Comparison of ENCODE assay signal across 8 cellular contexts in genomic region chr9:128903079-128903461, GRCh38. TPM values are rescaled to one million over a fixed set of nuclear protein-coding genes. Genes with fewer than 3 reads are reported as not detected.
DNase-seq lines count a peak whose midpoint lies in the region; ATAC-seq and TF ChIP-seq lines count a peak whose summit lies in the region.

No MANE protein-coding gene starts in this region.

- no peak for DNase-seq in PC-3
- DNase-seq in coronary artery (ENCODE audit: low spot score), result no peak
- DNase-seq in gastrocnemius medialis, result no peak
- no peak for DNase-seq in DMS79 (lab: John Stamatoyannopoulos, UW)
- no peak for DNase-seq in glomerular visceral epithelial cell (ENCODE audit: extremely low spot score)

- H3K9ac ChIP-seq in BLaER1 treated with 17β-estradiol and CSF1 and Interleukin-3, amounts not matched to agents 10 nM and 100 nM, result peak overlapping the region in 9 of 11 experiments; percentile 55 to 73 (median 59); a peak in 16 of 22 replicates
- no peak overlapping the region for H3K9ac ChIP-seq in PC-3 (ENCODE audit: low read length)

- no peak overlapping the region for H3K4me3 ChIP-seq in BLaER1 treated with 17β-estradiol and CSF1 and Interleukin-3, amounts not matched to agents 10 nM and 100 nM
- H3K4me3 ChIP-seq in PC-3 (ENCODE audit: low read length) (no peak overlapping the region), coronary artery (no peak overlapping the region), gastrocnemius medialis (no peak overlapping the region)

- peaks cover 0 to 67% (median 29%) of the 10 kb centered on the region in 11 experiments; a peak in 14 of 22 replicates for H4K20me1 ChIP-seq in BLaER1 treated with 17β-estradiol and CSF1 and Interleukin-3, amounts not matched to agents 10 nM and 100 nM
- H4K20me1 ChIP-seq in PC-3 (ENCODE audit: low read length), result no peaks in the 10 kb centered on the region

- BruUV-seq in PC-3 (replicated peaks; lab: Mats Ljungman, UMichigan), result no TSS peak

- H3K27ac ChIP-seq in BLaER1 treated with 17β-estradiol and CSF1 and Interleukin-3, amounts not matched to agents 10 nM and 100 nM, result peak overlapping the region in 9 of 11 experiments; percentile 42 to 85 (median 71); a peak in 18 of 22 replicates
- H3K27ac ChIP-seq in PC-3 (ENCODE audit: low read length) (peak overlapping the region; percentile 69), coronary artery (peak overlapping the region; percentile 38 to 79), gastrocnemius medialis (peak overlapping the region; percentile 55 to 68 (median 62))

- peak overlapping the region in 9 of 11 experiments; percentile 72 to 90 (median 85); a peak in 18 of 22 replicates for H3K4me2 ChIP-seq in BLaER1 treated with 17β-estradiol and CSF1 and Interleukin-3, amounts not matched to agents 10 nM and 100 nM
- H3K4me2 ChIP-seq in PC-3 (ENCODE audit: low read length), result no peak overlapping the region

- ATAC-seq in PC-3 (no peak), gastrocnemius medialis (no peak), HG02981 (IDR thresholded peaks at IDR 0.05; ENCODE audit: unreplicated experiment) (no peak), HG02852 (IDR thresholded peaks at IDR 0.05; ENCODE audit: unreplicated experiment) (no peak)

- H3K27me3 ChIP-seq in BLaER1 treated with 17β-estradiol and CSF1 and Interleukin-3, amounts not matched to agents 10 nM and 100 nM, result no peaks in the 10 kb centered on the region
- no peaks in the 10 kb centered on the region for H3K27me3 ChIP-seq in PC-3 (ENCODE audit: low read length)
- no peaks in the 10 kb centered on the region for H3K27me3 ChIP-seq in gastrocnemius medialis

- CTCF ChIA-PET in PC-3 (lab: Charles Lee), result no interaction called here

- peaks cover 37 to 59% (median 56%) of the 10 kb centered on the region in 10 experiments for H3K4me1 ChIP-seq in BLaER1 treated with 17β-estradiol and CSF1 and Interleukin-3, amounts not matched to agents 10 nM and 100 nM
- peaks cover 34% of the 10 kb centered on the region for H3K4me1 ChIP-seq in PC-3 (ENCODE audit: insufficient read depth, low read length)
- H3K4me1 ChIP-seq in gastrocnemius medialis, result peaks cover 4 to 13% of the 10 kb centered on the region in 2 donors

- TF ChIP-seq CTCF in PC-3 (conservative IDR thresholded peaks at IDR 0.05; ENCODE audit: low read depth, low read length) (no peak), coronary artery (IDR thresholded peaks at IDR 0.05) (no peak), gastrocnemius medialis (IDR thresholded peaks at IDR 0.05 in 4 of 5, conservative IDR thresholded peaks at IDR 0.05 in 1 of 5) (no peak)

- peaks cover 24% of the 10 kb centered on the region; the same call in 1 of the 2 replicates for H3K79me2 ChIP-seq in PC-3 (ENCODE audit: low read length)

- no peaks in the 10 kb centered on the region for H3K9me3 ChIP-seq in BLaER1 treated with 17β-estradiol and CSF1 and Interleukin-3, amounts not matched to agents 10 nM and 100 nM (replicated peaks in 1 of 11)
- H3K9me3 ChIP-seq in PC-3 (ENCODE audit: low read length) (no peaks in the 10 kb centered on the region), gastrocnemius medialis (no peaks in the 10 kb centered on the region)

- intact Hi-C loops in PC-3 (cut with micrococcal nuclease), result no loop called here
- intact Hi-C loops in gastrocnemius medialis (cut with DNase I; ENCODE audit: low total_unique reads), result no loop called here

- H3K9me2 ChIP-seq in PC-3 (replicated peaks; ENCODE audit: low read length), result no peaks in the 10 kb centered on the region

- H3F3A ChIP-seq in PC-3 (ENCODE audit: low read length, unreplicated experiment), result no peaks in the 10 kb centered on the region

- no peak overlapping the region for H2AFZ ChIP-seq in PC-3 (ENCODE audit: low read length)

- POLR2A ChIA-PET in PC-3 (lab: Charles Lee; ENCODE audit: unreplicated experiment), result no interaction called here

- in situ Hi-C loops in gastrocnemius medialis (cut with MboI; ENCODE audit: low sequenced_read_pairs in 4 of 4), result no loop called here

- TF ChIP-seq POLR2A in gastrocnemius medialis (IDR thresholded peaks at IDR 0.05), result no peak

- peaks cover 17 to 37% (median 28%) of the 10 kb centered on the region in 11 experiments for H3K36me3 ChIP-seq in BLaER1 treated with 17β-estradiol and CSF1 and Interleukin-3, amounts not matched to agents 10 nM and 100 nM
- peaks cover 18% of the 10 kb centered on the region for H3K36me3 ChIP-seq in PC-3 (ENCODE audit: low read depth, low read length)
- H3K36me3 ChIP-seq in gastrocnemius medialis, result peaks cover 0 to 25% of the 10 kb centered on the region in 2 donors

RNA-seq across cellular contexts. Expression of gene PHYHD1, which starts 17.7 kb away (rescaled TPM):
- total RNA-seq in PC-3 (2014; rRNA removed) (1.6 TPM in 1 of 2 replicates, not detected in the other), gastrocnemius medialis (10 to 100 TPM in 3 of 4 donors, 1 to 10 TPM in 1; 9.5 to 39.3 (median 30.3) TPM)

RNA-seq across cellular contexts. Expression of gene LRRC8A, which starts 21.1 kb away (rescaled TPM):
- total RNA-seq in PC-3 (2014; rRNA removed) (58.9 and 65.5 TPM in 2 replicates), gastrocnemius medialis (10 to 100 TPM; 24.4 to 28.4 (median 27.0) TPM)

RNA-seq across cellular contexts. Expression of gene KYAT1, which starts 21.3 kb away (rescaled TPM):
- total RNA-seq in PC-3 (2014; rRNA removed) (7.4 and 12.9 TPM in 2 replicates), gastrocnemius medialis (1 to 10 TPM; 4.7 to 7.4 (median 5.8) TPM)

RNA-seq across cellular contexts. Expression of gene DOLK, which starts 44.3 kb away (rescaled TPM):
- total RNA-seq in PC-3 (2014; rRNA removed) (17.9 and 23.7 TPM in 2 replicates), gastrocnemius medialis (10 to 100 TPM in 1 of 4 donors, 1 to 10 TPM in 3; 6.5 to 11.8 (median 6.6) TPM)

RNA-seq across cellular contexts. Expression of gene NUP188, which starts 44.4 kb away (rescaled TPM):
- 48.0 and 52.0 TPM in 2 replicates for total RNA-seq in PC-3 (2014; rRNA removed)
- 10 to 100 TPM; 24.7 to 59.7 (median 30.3) TPM for total RNA-seq in gastrocnemius medialis
